Comparison of ENCODE assay signal across 8 cellular contexts in the genomic region with DNA sequence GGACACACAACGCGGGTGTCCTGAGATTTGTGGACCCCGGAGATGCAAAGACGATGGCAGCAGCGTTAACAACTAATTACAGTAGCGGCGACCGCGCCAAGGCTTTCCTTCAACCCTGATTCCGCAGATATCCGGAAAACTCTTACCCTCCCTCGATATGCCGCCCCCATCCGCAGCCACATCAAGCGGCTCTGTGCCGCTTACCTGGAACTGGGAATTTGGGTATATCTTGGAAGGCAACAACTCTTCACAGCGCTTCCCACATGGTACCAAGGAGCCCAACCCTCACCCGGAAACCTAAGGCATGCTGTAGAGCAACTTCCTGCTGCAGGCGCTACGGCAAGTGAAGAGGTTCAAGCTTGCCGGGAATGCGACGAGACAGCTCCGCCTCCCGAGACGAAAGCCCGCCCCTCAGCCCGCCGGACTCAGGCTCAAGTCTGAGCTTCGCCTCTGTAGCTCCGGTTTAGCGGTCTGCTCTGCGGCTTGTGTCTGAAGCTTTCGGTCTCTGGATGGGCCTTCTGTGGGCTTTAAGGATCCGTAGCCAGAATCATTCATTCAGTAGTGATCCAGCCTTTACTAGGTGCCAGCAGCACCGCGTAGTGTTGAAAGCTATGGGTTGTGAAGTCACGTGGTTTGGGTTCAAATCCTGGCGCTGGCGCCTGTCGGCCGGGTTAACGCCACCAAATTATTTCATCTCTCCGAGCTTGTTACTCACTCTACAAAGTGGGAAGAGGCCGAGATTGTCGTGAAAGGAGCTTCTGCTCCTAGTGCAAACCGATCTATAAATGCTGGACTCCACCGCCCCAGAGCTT. TPM values are rescaled to one million over a fixed set of nuclear protein-coding genes. Genes with fewer than 3 reads are reported as not detected.
DNase-seq lines count a peak whose midpoint lies in the region; ATAC-seq and TF ChIP-seq lines count a peak whose summit lies in the region.

A gene with protein sequence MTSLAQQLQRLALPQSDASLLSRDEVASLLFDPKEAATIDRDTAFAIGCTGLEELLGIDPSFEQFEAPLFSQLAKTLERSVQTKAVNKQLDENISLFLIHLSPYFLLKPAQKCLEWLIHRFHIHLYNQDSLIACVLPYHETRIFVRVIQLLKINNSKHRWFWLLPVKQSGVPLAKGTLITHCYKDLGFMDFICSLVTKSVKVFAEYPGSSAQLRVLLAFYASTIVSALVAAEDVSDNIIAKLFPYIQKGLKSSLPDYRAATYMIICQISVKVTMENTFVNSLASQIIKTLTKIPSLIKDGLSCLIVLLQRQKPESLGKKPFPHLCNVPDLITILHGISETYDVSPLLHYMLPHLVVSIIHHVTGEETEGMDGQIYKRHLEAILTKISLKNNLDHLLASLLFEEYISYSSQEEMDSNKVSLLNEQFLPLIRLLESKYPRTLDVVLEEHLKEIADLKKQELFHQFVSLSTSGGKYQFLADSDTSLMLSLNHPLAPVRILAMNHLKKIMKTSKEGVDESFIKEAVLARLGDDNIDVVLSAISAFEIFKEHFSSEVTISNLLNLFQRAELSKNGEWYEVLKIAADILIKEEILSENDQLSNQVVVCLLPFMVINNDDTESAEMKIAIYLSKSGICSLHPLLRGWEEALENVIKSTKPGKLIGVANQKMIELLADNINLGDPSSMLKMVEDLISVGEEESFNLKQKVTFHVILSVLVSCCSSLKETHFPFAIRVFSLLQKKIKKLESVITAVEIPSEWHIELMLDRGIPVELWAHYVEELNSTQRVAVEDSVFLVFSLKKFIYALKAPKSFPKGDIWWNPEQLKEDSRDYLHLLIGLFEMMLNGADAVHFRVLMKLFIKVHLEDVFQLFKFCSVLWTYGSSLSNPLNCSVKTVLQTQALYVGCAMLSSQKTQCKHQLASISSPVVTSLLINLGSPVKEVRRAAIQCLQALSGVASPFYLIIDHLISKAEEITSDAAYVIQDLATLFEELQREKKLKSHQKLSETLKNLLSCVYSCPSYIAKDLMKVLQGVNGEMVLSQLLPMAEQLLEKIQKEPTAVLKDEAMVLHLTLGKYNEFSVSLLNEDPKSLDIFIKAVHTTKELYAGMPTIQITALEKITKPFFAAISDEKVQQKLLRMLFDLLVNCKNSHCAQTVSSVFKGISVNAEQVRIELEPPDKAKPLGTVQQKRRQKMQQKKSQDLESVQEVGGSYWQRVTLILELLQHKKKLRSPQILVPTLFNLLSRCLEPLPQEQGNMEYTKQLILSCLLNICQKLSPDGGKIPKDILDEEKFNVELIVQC (N-terminal part only) (minus strand): TSS at position 299 of the 812 bp plus-strand sequence. CDS start 421 bp downstream, outside the sequence.

- H3F3A ChIP-seq in DOHH2 (ENCODE audit: control insufficient read depth, insufficient read depth) (peaks cover 7% of the 10 kb centered on the region; the same call in 1 of the 2 replicates), GM23338 (replicated peaks; ENCODE audit: low read depth) (no peaks in the 10 kb centered on the region)

- H3K4me2 ChIP-seq in DOHH2 (ENCODE audit: low read length) (peak within 1 kb of the TSS; percentile 87), GM23338 (peak within 1 kb of the TSS; percentile 98), fibroblast of lung (ENCODE audit: extremely low read depth, insufficient read depth, low read length) (peak within 1 kb of the TSS; percentile 79)

- H3K27me3 ChIP-seq in DOHH2 (ENCODE audit: control insufficient read depth, low read length) (peaks cover 4% of the 10 kb centered on the region), GM23338 (ENCODE audit: insufficient read depth) (no peaks in the 10 kb centered on the region), fibroblast of lung (ENCODE audit: control insufficient read depth, insufficient read depth, low read length) (no peaks in the 10 kb centered on the region)
- peaks cover 1 to 4% of the 10 kb centered on the region in 2 donors for H3K27me3 ChIP-seq in naive thymus-derived CD4-positive, alpha-beta T cell (ENCODE audit: control insufficient read depth in 2 of 2, insufficient read depth in 2 of 2, low read length in 2 of 2)

- H3K79me2 ChIP-seq in DOHH2 (ENCODE audit: control insufficient read depth, low read length) (peaks cover 46% of the 10 kb centered on the region), GM23338 (replicated peaks; ENCODE audit: insufficient read depth) (peaks cover 47% of the 10 kb centered on the region), fibroblast of lung (ENCODE audit: control insufficient read depth, insufficient read depth, low read length) (peaks cover 31% of the 10 kb centered on the region)

- H3K9me3 ChIP-seq in DOHH2 (ENCODE audit: control insufficient read depth, insufficient read depth, low read length) (no peaks in the 10 kb centered on the region), fibroblast of lung (ENCODE audit: control insufficient read depth, insufficient read depth, low read depth, low read length) (no peaks in the 10 kb centered on the region)
- H3K9me3 ChIP-seq in naive thymus-derived CD4-positive, alpha-beta T cell (ENCODE audit: control insufficient read depth in 2 of 3, low read length in 3 of 3): no peaks in the 10 kb centered on the region

- H3K4me3 ChIP-seq in DOHH2 (ENCODE audit: low read length) (peak within 1 kb of the TSS; percentile 75), GM23338 (peak within 1 kb of the TSS; percentile 67), fibroblast of lung (replicated peaks in 1 of 4; ENCODE audit: control extremely low read depth in 1 of 4, insufficient read depth in 1 of 4, low read depth in 3 of 4, low read length in 4 of 4) (peak within 1 kb of the TSS; percentile 81 to 96 (median 90))
- H3K4me3 ChIP-seq in naive thymus-derived CD4-positive, alpha-beta T cell (ENCODE audit: low read length): peak within 1 kb of the TSS; percentile 88

- H4K20me1 ChIP-seq in DOHH2 (ENCODE audit: control insufficient read depth, insufficient read depth, low read depth, low read length) (no peaks in the 10 kb centered on the region), GM23338 (replicated peaks; ENCODE audit: insufficient read depth) (peaks cover 5% of the 10 kb centered on the region; the same call in 1 of the 2 replicates), fibroblast of lung (ENCODE audit: control insufficient read depth, extremely low read depth, insufficient read depth, low read length) (no peaks in the 10 kb centered on the region)

- H3K36me3 Mint-ChIP-seq in GM23338 (ENCODE audit: low read depth): peaks cover 31% of the 10 kb centered on the region; the same call in 2 of the 3 replicates
- peaks cover 0 to 7% (median 4%) of the 10 kb centered on the region in 5 donors for H3K36me3 Mint-ChIP-seq in naive thymus-derived CD4-positive, alpha-beta T cell
- H3K36me3 Mint-ChIP-seq in stimulated activated naive B cell treated with anti-CD40 and anti-IgM and Interleukin-4, amounts not matched to agents 10 μg/mL and 1 μg/mL and 100 μg/mL, for 72 hours: peaks cover 9 to 23% of the 10 kb centered on the region in 2 donors

- H2AFZ ChIP-seq in GM23338 (peak within 1 kb of the TSS; percentile 92), fibroblast of lung (ENCODE audit: low read length) (peak within 1 kb of the TSS; percentile 99)

- DNase-seq in GM23338 (ENCODE audit: low spot score): peak; percentile 98
- peak; percentile 93 for DNase-seq in LHCN-M2 (ENCODE audit: low read depth)
- DNase-seq in RPMI8226: peak; percentile 96
- peak; percentile 62 to 72 for DNase-seq in activated T-helper 1 cell treated with anti-CD3 and anti-CD28 coated beads, Interleukin-2, amount 50 U/mL, for 16 hours (ENCODE audit: low read depth in 1 of 2, low spot score in 1 of 2)
- peak; percentile 97 to 98 for DNase-seq in fibroblast of lung (ENCODE audit: low read depth in 2 of 2)
- DNase-seq in naive thymus-derived CD4-positive, alpha-beta T cell: peak; percentile 58 to 88 (median 84)
- peak; percentile 89 for DNase-seq in stimulated activated naive B cell treated with anti-CD40 and anti-IgM and Interleukin-4, amounts not matched to agents 10 μg/mL and 1 μg/mL and 100 μg/mL, for 72 hours

- no peak for TF ChIP-seq CTCF in DOHH2 (IDR thresholded peaks at IDR 0.05; ENCODE audit: low read depth, low read length, poor library complexity, severe bottlenecking)
- TF ChIP-seq CTCF in GM23338 (conservative IDR thresholded peaks at IDR 0.05; ENCODE audit: low read depth in 2 of 2): no peak
- peak; percentile 5 to 6 for TF ChIP-seq CTCF in fibroblast of lung (conservative IDR thresholded peaks at IDR 0.05 in 1 of 2, IDR thresholded peaks at IDR 0.05 in 1 of 2; ENCODE audit: low read depth in 1 of 2, low read length in 2 of 2)

- H3K36me3 ChIP-seq in DOHH2 (ENCODE audit: control insufficient read depth, low read length) (peaks cover 34% of the 10 kb centered on the region), GM23338 (ENCODE audit: insufficient read depth) (peaks cover 15% of the 10 kb centered on the region), fibroblast of lung (ENCODE audit: control insufficient read depth, insufficient read depth, low read length) (peaks cover 4% of the 10 kb centered on the region)
- peaks cover 0 to 23% (median 0%) of the 10 kb centered on the region in 3 experiments for H3K36me3 ChIP-seq in naive thymus-derived CD4-positive, alpha-beta T cell (ENCODE audit: control insufficient read depth in 2 of 3, insufficient read depth in 3 of 3, low read length in 3 of 3)

- peak within 1 kb of the TSS; percentile 93 for H3K27ac Mint-ChIP-seq in GM23338
- H3K27ac Mint-ChIP-seq in naive thymus-derived CD4-positive, alpha-beta T cell: peak within 1 kb of the TSS; percentile 93 to 98 (median 97)
- H3K27ac Mint-ChIP-seq in stimulated activated naive B cell treated with anti-CD40 and anti-IgM and Interleukin-4, amounts not matched to agents 10 μg/mL and 1 μg/mL and 100 μg/mL, for 72 hours: peak within 1 kb of the TSS; percentile 77

- peaks cover 14% of the 10 kb centered on the region for H3K4me1 Mint-ChIP-seq in GM23338
- H3K4me1 Mint-ChIP-seq in naive thymus-derived CD4-positive, alpha-beta T cell: peaks cover 20 to 47% (median 32%) of the 10 kb centered on the region in 7 donors
- H3K4me1 Mint-ChIP-seq in stimulated activated naive B cell treated with anti-CD40 and anti-IgM and Interleukin-4, amounts not matched to agents 10 μg/mL and 1 μg/mL and 100 μg/mL, for 72 hours: peaks cover 9 to 11% of the 10 kb centered on the region in 2 donors

- no peaks in the 10 kb centered on the region for H3K9me2 ChIP-seq in DOHH2 (replicated peaks; ENCODE audit: control insufficient read depth, low read length)
- no peaks in the 10 kb centered on the region for H3K9me2 ChIP-seq in GM23338 (ENCODE audit: insufficient read depth)

- peak within 1 kb of the TSS; percentile 73 for H3K9ac ChIP-seq in fibroblast of lung (ENCODE audit: insufficient read depth, low read length)

- no peak within 1 kb of the TSS for H3K27ac ChIP-seq in DOHH2 (ENCODE audit: low read depth, low read length)
- peak within 1 kb of the TSS; percentile 83 for H3K27ac ChIP-seq in GM23338 (ENCODE audit: low read depth)
- H3K27ac ChIP-seq in fibroblast of lung (ENCODE audit: insufficient read depth, low read length): peak within 1 kb of the TSS; percentile 89
- H3K27ac ChIP-seq in naive thymus-derived CD4-positive, alpha-beta T cell (ENCODE audit: low read depth, low read length): peak within 1 kb of the TSS; percentile 79

- POLR2A ChIA-PET in naive thymus-derived CD4-positive, alpha-beta T cell (lab: Charles Lee): interaction anchor here (0.9 to 1.0 kb wide), 2 partner anchors 10 to 191 kb away, joined by 3 to 6 read pairs; a partner anchor contains a TSS

- ATAC-seq in GM23338: peak; percentile 97
- peak; percentile 94 for ATAC-seq in naive thymus-derived CD4-positive, alpha-beta T cell
- peak; percentile 91 to 96 for ATAC-seq in stimulated activated naive B cell treated with anti-CD40 and anti-IgM and Interleukin-4, amounts not matched to agents 10 μg/mL and 1 μg/mL and 100 μg/mL, for 72 hours (replicated peaks)

- H3K27me3 Mint-ChIP-seq in GM23338 (ENCODE audit: insufficient read depth, low read depth, poor library complexity): peaks cover 8% of the 10 kb centered on the region
- H3K27me3 Mint-ChIP-seq in naive thymus-derived CD4-positive, alpha-beta T cell: peaks cover 6 to 16% (median 14%) of the 10 kb centered on the region in 5 donors
- peaks cover 9 to 18% of the 10 kb centered on the region in 2 donors for H3K27me3 Mint-ChIP-seq in stimulated activated naive B cell treated with anti-CD40 and anti-IgM and Interleukin-4, amounts not matched to agents 10 μg/mL and 1 μg/mL and 100 μg/mL, for 72 hours

- CTCF ChIA-PET in naive thymus-derived CD4-positive, alpha-beta T cell (lab: Charles Lee): interaction anchor here (0.6 kb wide), 1 partner anchor 187 kb away, joined by 4 read pairs; no protein-coding TSS in a partner anchor

- peak within 1 kb of the TSS; percentile 98 for H3K4me3 Mint-ChIP-seq in GM23338
- H3K4me3 Mint-ChIP-seq in naive thymus-derived CD4-positive, alpha-beta T cell: peak within 1 kb of the TSS; percentile 91 to 99 (median 98)
- peak within 1 kb of the TSS; percentile 93 to 94 for H3K4me3 Mint-ChIP-seq in stimulated activated naive B cell treated with anti-CD40 and anti-IgM and Interleukin-4, amounts not matched to agents 10 μg/mL and 1 μg/mL and 100 μg/mL, for 72 hours

- intact Hi-C loops in naive thymus-derived CD4-positive, alpha-beta T cell (cut with micrococcal nuclease): loop anchor here (1.0 to 10.0 kb wide), 13 partner anchors 80 to 1100 kb away; a partner anchor contains a TSS

- H3K4me1 ChIP-seq in DOHH2 (ENCODE audit: control insufficient read depth, low read length) (peaks cover 17% of the 10 kb centered on the region), GM23338 (ENCODE audit: insufficient read depth) (peaks cover 12% of the 10 kb centered on the region), fibroblast of lung (ENCODE audit: control insufficient read depth, extremely low read depth, insufficient read depth, low read length) (peaks cover 4% of the 10 kb centered on the region)
- peaks cover 13 to 14% of the 10 kb centered on the region in 2 donors for H3K4me1 ChIP-seq in naive thymus-derived CD4-positive, alpha-beta T cell (ENCODE audit: control insufficient read depth in 2 of 2, insufficient read depth in 2 of 2, low read length in 2 of 2)

- no peaks in the 10 kb centered on the region for H3K9me3 Mint-ChIP-seq in GM23338
- no peaks in the 10 kb centered on the region for H3K9me3 Mint-ChIP-seq in naive thymus-derived CD4-positive, alpha-beta T cell
- H3K9me3 Mint-ChIP-seq in stimulated activated naive B cell treated with anti-CD40 and anti-IgM and Interleukin-4, amounts not matched to agents 10 μg/mL and 1 μg/mL and 100 μg/mL, for 72 hours: no peaks in the 10 kb centered on the region

RNA-seq across cellular contexts. Expression of the gene that starts here (rescaled TPM):
- total RNA-seq in GM23338 (2014; rRNA removed; shearing (Covaris generic)): 78.9 and 81.1 TPM in 2 replicates
- polyA plus RNA-seq in GM23338 (2016; fragmentation: Nextera tagmentation; extraction: Ambion mirVana) (13.2 and 17.2 TPM in 2 replicates), fibroblast of lung (18.0 and 21.4 TPM in 2 replicates)
- total RNA-seq in LHCN-M2 (2014; rRNA removed) (34.3 and 39.1 TPM in 2 replicates), fibroblast of lung (27.0 and 28.7 TPM in 2 replicates)
- polyA plus RNA-seq in LHCN-M2 (2012): 7.4 TPM
- polyA plus RNA-seq in fibroblast of lung (2012): 13.7 and 17.1 TPM in 2 replicates
- 12.4 and 48.8 TPM in 2 replicates for polyA minus RNA-seq in fibroblast of lung (ENCODE audit: low replicate concordance)
- 10 to 100 TPM; 29.3 to 58.7 (median 45.8) TPM for total RNA-seq in naive thymus-derived CD4-positive, alpha-beta T cell
- 10 to 100 TPM; 14.2 to 14.6 TPM for polyA plus RNA-seq in naive thymus-derived CD4-positive, alpha-beta T cell

Comparison
In these comparisons a context has a peak if more than half of its experiments do, and no peak if none do; other contexts are left out.
1. CTCF ChIP-seq: peak in fibroblast of lung (2 of 2); none in DOHH2 (single experiment) and GM23338 (0 of 2).
2. Peak in every context shown above with its lines, with median percentiles within 50 percentile points of each other: H3K4me2 ChIP-seq, H3K4me3 ChIP-seq, ATAC-seq, DNase-seq, H3K27ac Mint-ChIP-seq and H3K4me3 Mint-ChIP-seq.